Comparison of ENCODE assay signal across 26 cellular contexts in genomic region chr2:225559090-225559489, GRCh38.
"Had no signal": no experiment of that assay in that cellular context is flagged by ENCODE, and none has a peak within 500 bp of the region (broad histone marks: within the 10 kb centered on the region; RNA-seq: fewer than 3 reads in every experiment).

No MANE protein-coding gene starts in this region.

- DNase-seq: activated CD4-positive, alpha-beta memory T cell treated with anti-CD3 and anti-CD28 coated beads for 36 hours; activated CD4-positive, alpha-beta T cell treated with anti-CD3 and anti-CD28 coated beads for 36 hours; activated CD4-positive, alpha-beta T cell treated with anti-CD3 and anti-CD28 coated beads, Interleukin-2, amount 10 ng/mL, durations not matched to agents 24 days and 14 days; activated CD4-positive, CD25-positive, alpha-beta regulatory T cell; activated CD4-positive, CD25-positive, alpha-beta regulatory T cell treated with anti-CD3 and anti-CD28 coated beads, Interleukin-2, amount 50 U/mL, for 72 hours; activated CD8-positive, alpha-beta memory T cell treated with anti-CD3 and anti-CD28 coated beads, Interleukin-2, amount 10 ng/mL, durations not matched to agents 7 days and 5 days; activated CD8-positive, alpha-beta memory T cell treated with anti-CD3 and anti-CD28 coated beads, Interleukin-2, amount 50 U/mL, for 4 hours; activated CD8-positive, alpha-beta T cell treated with anti-CD3 and anti-CD28 coated beads, Interleukin-2, amount 10 ng/mL, durations not matched to agents 7 days and 5 days; activated effector memory CD4-positive, alpha-beta T cell treated with anti-CD3 and anti-CD28 coated beads, Interleukin-2, amount 50 U/mL, for 16 hours; activated naive CD4-positive, alpha-beta T cell treated with anti-CD3 and anti-CD28 coated beads, Interleukin-2, amount 10 ng/mL, durations not matched to agents 7 days and 5 days; activated naive CD8-positive, alpha-beta T cell treated with anti-CD3 and anti-CD28 coated beads, Interleukin-2, amount 10 ng/mL, durations not matched to agents 7 days and 5 days; activated T-cell treated with anti-CD3 and anti-CD28 coated beads, Interleukin-2, amount 50 U/mL, for 1 hour; activated T-cell treated with anti-CD3 and anti-CD28 coated beads, Interleukin-2, amount 50 U/mL, for 48 hours; central memory CD4-positive, alpha-beta T cell; cerebellar nuclear complex; colonic mucosa; dorsolateral prefrontal cortex; effector memory CD4-positive, alpha-beta T cell; endodermal cell; foreskin fibroblast; gastrocnemius medialis; glutamatergic neuron; heart left ventricle; T-helper 2 cell had no signal

- ATAC-seq: activated CD4-positive, alpha-beta T cell treated with anti-CD3 and anti-CD28 coated beads for 36 hours; activated CD8-positive, alpha-beta memory T cell treated with anti-CD3 and anti-CD28 coated beads, Interleukin-2, amount 10 ng/mL, durations not matched to agents 7 days and 5 days; activated CD8-positive, alpha-beta T cell treated with anti-CD3 and anti-CD28 coated beads, Interleukin-2, amount 10 ng/mL, durations not matched to agents 7 days and 5 days; activated naive CD4-positive, alpha-beta T cell treated with anti-CD3 and anti-CD28 coated beads, Interleukin-2, amount 50 U/mL, for 72 hours; esophagus mucosa; gastrocnemius medialis; heart left ventricle had no signal
